Comparison of ENCODE assay signal across 7 cellular contexts in the genomic region with DNA sequence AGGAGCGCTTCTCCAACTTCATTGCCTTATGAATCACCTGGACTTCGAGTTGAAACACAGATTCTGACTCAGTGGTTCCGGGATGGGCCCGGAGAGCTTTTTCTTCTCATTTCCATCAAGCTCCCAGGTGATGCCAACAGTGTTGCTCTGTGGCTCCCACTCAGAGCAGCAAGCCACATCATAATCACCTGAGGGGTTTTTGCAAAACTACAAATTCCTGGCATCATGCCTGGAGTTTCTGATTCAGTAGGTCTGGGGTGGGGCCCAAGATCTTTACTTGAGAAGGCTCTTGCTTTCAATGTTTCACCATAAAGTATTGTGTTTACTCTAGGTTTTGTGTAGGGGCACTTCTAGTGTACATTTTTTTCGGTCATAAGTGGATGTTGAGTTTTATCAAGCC. TPM values are rescaled to one million over a fixed set of nuclear protein-coding genes. Genes with fewer than 3 reads are reported as not detected.
DNase-seq lines count a peak whose midpoint lies in the region; ATAC-seq and TF ChIP-seq lines count a peak whose summit lies in the region.

No MANE protein-coding gene starts in this region.

- no peaks in the 10 kb centered on the region for H3K9me3 Mint-ChIP-seq in stimulated activated naive B cell treated with anti-CD40 and anti-IgM and Interleukin-4, amounts not matched to agents 10 μg/mL and 1 μg/mL and 100 μg/mL, for 72 hours

- H3K9ac ChIP-seq in HUES48 (ENCODE audit: low read depth, low read length): no peak overlapping the region
- H3K9ac ChIP-seq in fibroblast of lung (ENCODE audit: insufficient read depth, low read length): no peak overlapping the region

- peak; percentile 60 to 65 for ATAC-seq in stimulated activated naive B cell treated with anti-CD40 and anti-IgM and Interleukin-4, amounts not matched to agents 10 μg/mL and 1 μg/mL and 100 μg/mL, for 72 hours (replicated peaks)

- H4K20me1 ChIP-seq in fibroblast of lung (ENCODE audit: control insufficient read depth, extremely low read depth, insufficient read depth, low read length): no peaks in the 10 kb centered on the region

- peaks cover 29 to 70% of the 10 kb centered on the region in 2 donors for H3K4me1 Mint-ChIP-seq in stimulated activated naive B cell treated with anti-CD40 and anti-IgM and Interleukin-4, amounts not matched to agents 10 μg/mL and 1 μg/mL and 100 μg/mL, for 72 hours

- peaks cover 9% of the 10 kb centered on the region for H3K9me3 ChIP-seq in HUES48 (ENCODE audit: control insufficient read depth, insufficient read depth, low read length)
- no peaks in the 10 kb centered on the region for H3K9me3 ChIP-seq in fibroblast of lung (ENCODE audit: control insufficient read depth, insufficient read depth, low read depth, low read length)

- peak overlapping the region; percentile 91 for H3K27ac Mint-ChIP-seq in stimulated activated naive B cell treated with anti-CD40 and anti-IgM and Interleukin-4, amounts not matched to agents 10 μg/mL and 1 μg/mL and 100 μg/mL, for 72 hours

- H3K36me3 ChIP-seq in HUES48 (ENCODE audit: control insufficient read depth, insufficient read depth, low read length) (no peaks in the 10 kb centered on the region), fibroblast of lung (ENCODE audit: control insufficient read depth, insufficient read depth, low read length) (no peaks in the 10 kb centered on the region)

- peaks cover 1 to 3% of the 10 kb centered on the region in 2 donors for H3K36me3 Mint-ChIP-seq in stimulated activated naive B cell treated with anti-CD40 and anti-IgM and Interleukin-4, amounts not matched to agents 10 μg/mL and 1 μg/mL and 100 μg/mL, for 72 hours

- no peaks in the 10 kb centered on the region for H3K27me3 Mint-ChIP-seq in stimulated activated naive B cell treated with anti-CD40 and anti-IgM and Interleukin-4, amounts not matched to agents 10 μg/mL and 1 μg/mL and 100 μg/mL, for 72 hours

- no peaks in the 10 kb centered on the region for H3K27me3 ChIP-seq in HUES48 (ENCODE audit: control insufficient read depth, insufficient read depth, low read length)
- no peaks in the 10 kb centered on the region for H3K27me3 ChIP-seq in fibroblast of lung (ENCODE audit: control insufficient read depth, insufficient read depth, low read length)

- DNase-seq in activated CD4-positive, alpha-beta T cell treated with anti-CD3 and anti-CD28 coated beads, Interleukin-2, amount 50 U/mL, for 48 hours: peak; percentile 53 to 69
- peak; percentile 12 to 45 for DNase-seq in fibroblast of lung (ENCODE audit: low read depth in 2 of 2)
- DNase-seq in stimulated activated naive B cell treated with anti-CD40 and anti-IgM and Interleukin-4, amounts not matched to agents 10 μg/mL and 1 μg/mL and 100 μg/mL, for 72 hours: no peak
- DNase-seq in GM19240 (ENCODE audit: insufficient read length, low spot score): no peak
- DNase-seq in hippocampal formation (lab: John Stamatoyannopoulos, UW): no peak
- no peak for DNase-seq in ACHN

- TF ChIP-seq CTCF in fibroblast of lung (conservative IDR thresholded peaks at IDR 0.05 in 1 of 2, IDR thresholded peaks at IDR 0.05 in 1 of 2; ENCODE audit: low read depth in 1 of 2, low read length in 2 of 2): no peak

- H3K4me3 ChIP-seq in HUES48 (ENCODE audit: low read depth, low read length) (0 out of 2 replicates have a peak overlapping the region, but pooled peaks have one; percentile 4), fibroblast of lung (replicated peaks in 1 of 4; ENCODE audit: control extremely low read depth in 1 of 4, insufficient read depth in 1 of 4, low read depth in 3 of 4, low read length in 4 of 4) (no peak overlapping the region)

- H3K4me1 ChIP-seq in HUES48 (ENCODE audit: control insufficient read depth, insufficient read depth, low read length) (peaks cover 45% of the 10 kb centered on the region), fibroblast of lung (ENCODE audit: control insufficient read depth, extremely low read depth, insufficient read depth, low read length) (no peaks in the 10 kb centered on the region)

- peak overlapping the region; percentile 61 to 62 for H3K4me3 Mint-ChIP-seq in stimulated activated naive B cell treated with anti-CD40 and anti-IgM and Interleukin-4, amounts not matched to agents 10 μg/mL and 1 μg/mL and 100 μg/mL, for 72 hours

- in situ Hi-C loops in ACHN (cut with HindIII; ENCODE audit: low pct_ligation_motif_present, low pct_unique_long_range_greater_than_20kb, low sequenced_read_pairs): no loop called here

- H3K4me2 ChIP-seq in fibroblast of lung (ENCODE audit: extremely low read depth, insufficient read depth, low read length): no peak overlapping the region

- H3K27ac ChIP-seq in HUES48 (ENCODE audit: low read depth, low read length): peak overlapping the region; percentile 32
- no peak overlapping the region for H3K27ac ChIP-seq in fibroblast of lung (ENCODE audit: insufficient read depth, low read length)

- H2AFZ ChIP-seq in fibroblast of lung (ENCODE audit: low read length): no peak overlapping the region

- H3K79me2 ChIP-seq in fibroblast of lung (ENCODE audit: control insufficient read depth, insufficient read depth, low read length): peaks cover under 1% of the 10 kb centered on the region

RNA-seq across cellular contexts. Expression of gene MTM1, which starts 7.0 kb away (rescaled TPM):
- total RNA-seq in fibroblast of lung: 10.0 and 15.2 TPM in 2 replicates
- 5.0 and 5.1 TPM in 2 replicates for polyA plus RNA-seq in fibroblast of lung
- 3.7 and 4.5 TPM in 2 replicates for polyA plus RNA-seq in fibroblast of lung (2012)
- 0.39 and 4.7 TPM in 2 replicates for polyA minus RNA-seq in fibroblast of lung (ENCODE audit: low replicate concordance)

Comparison
In these comparisons a context has a peak if more than half of its experiments do, and no peak if none do; other contexts are left out.
1. DNase-seq: peak in activated CD4-positive, alpha-beta T cell treated with anti-CD3 and anti-CD28 coated beads, Interleukin-2, amount 50 U/mL, for 48 hours (2 of 2) and fibroblast of lung (2 of 2); none in stimulated activated naive B cell treated with anti-CD40 and anti-IgM and Interleukin-4, amounts not matched to agents 10 μg/mL and 1 μg/mL and 100 μg/mL, for 72 hours (single experiment), GM19240 (single experiment), hippocampal formation (0 of 2) and ACHN (single experiment).